ENCODE assay signal across 25 cellular contexts in the genomic region with DNA sequence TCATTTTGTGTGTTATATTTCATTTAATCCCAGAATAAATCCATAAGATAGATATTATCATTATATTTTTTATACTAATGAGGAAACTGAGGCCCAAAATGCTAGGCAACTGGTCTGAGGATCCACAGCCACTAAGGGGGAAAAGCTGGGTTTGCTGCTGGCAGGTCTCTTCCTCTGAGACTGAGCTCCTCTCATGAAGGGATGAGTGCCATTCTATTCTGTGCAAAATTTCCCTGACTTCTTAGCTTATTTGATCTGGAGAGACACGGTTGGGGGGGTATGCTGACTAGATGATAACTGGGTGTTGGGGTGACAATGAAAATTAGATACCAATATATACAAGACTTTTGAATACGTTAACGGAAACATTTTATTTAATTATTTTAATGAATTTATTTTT. TPM values are rescaled to one million over a fixed set of nuclear protein-coding genes. Genes with fewer than 3 reads are reported as not detected.
A peak's percentile ranks its signal among the peaks of the same experiment; 100 is the strongest.
DNase-seq lines count a peak whose midpoint lies in the region; ATAC-seq, FAIRE-seq and TF ChIP-seq lines count a peak whose summit lies in the region.
"Had no signal": no experiment of that assay in that cellular context is flagged by ENCODE, and none has a peak within 500 bp of the region (broad histone marks: within the 10 kb centered on the region; RNA-seq: fewer than 3 reads in every experiment).

No MANE protein-coding gene starts in this region.

- POLR2A ChIA-PET in activated CD4-positive, alpha-beta memory T cell treated with anti-CD3 and anti-CD28 coated beads for 36 hours (lab: Charles Lee): no interaction called here
- POLR2A ChIA-PET in HEK293T (lab: Yijun Ruan, JAX): no interaction called here

- DNase-seq in activated naive CD8-positive, alpha-beta T cell treated with anti-CD3 and anti-CD28 coated beads for 36 hours: no peak
- no peak for DNase-seq in GM12892 (ENCODE audit: insufficient read length)
- DNase-seq in activated CD4-positive, alpha-beta memory T cell treated with anti-CD3 and anti-CD28 coated beads for 36 hours: no peak
- DNase-seq in stimulated activated naive CD8-positive, alpha-beta T cell treated with anti-CD3 and anti-CD28 coated beads, Interleukin-15, amount 100 ng/mL, for 72 hours: no peak
- DNase-seq in HEK293T (ENCODE audit: extremely low spot score): no peak
- no peak for DNase-seq in T-helper 2 cell
- DNase-seq: anterior cingulate cortex; central memory CD4-positive, alpha-beta T cell; DMS79 treated with DMSO at 0.1 percent for 48 hours; foreskin keratinocyte; left ventricle myocardium superior; MV-4-11; NCI-H187; NCI-H774; PC-9; psoas muscle; SJCRH30; stimulated activated CD4-positive, alpha-beta T cell treated with anti-CD3 and anti-CD28 coated beads, Interleukin-2, amount 100 ng/mL, for 24 hours; stomach; trophoblast cell had no signal

- peaks cover 96% of the 10 kb centered on the region for H3K4me1 Mint-ChIP-seq in activated naive CD8-positive, alpha-beta T cell (ENCODE audit: low read depth)
- peaks cover 84% of the 10 kb centered on the region for H3K4me1 Mint-ChIP-seq in activated naive CD8-positive, alpha-beta T cell treated with anti-CD3 and anti-CD28 coated beads for 36 hours
- H3K4me1 Mint-ChIP-seq in activated CD4-positive, alpha-beta memory T cell treated with anti-CD3 and anti-CD28 coated beads for 36 hours (ENCODE audit: low read depth): peaks cover 91% of the 10 kb centered on the region
- peaks cover 87% of the 10 kb centered on the region for H3K4me1 Mint-ChIP-seq in stimulated activated naive CD8-positive, alpha-beta T cell treated with anti-CD3 and anti-CD28 coated beads, Interleukin-15, amount 100 ng/mL, for 72 hours

- peaks cover 2% of the 10 kb centered on the region for H3K36me3 Mint-ChIP-seq in activated naive CD8-positive, alpha-beta T cell
- peaks cover 18% of the 10 kb centered on the region for H3K36me3 Mint-ChIP-seq in activated naive CD8-positive, alpha-beta T cell treated with anti-CD3 and anti-CD28 coated beads for 36 hours
- peaks cover 8% of the 10 kb centered on the region for H3K36me3 Mint-ChIP-seq in activated CD4-positive, alpha-beta memory T cell treated with anti-CD3 and anti-CD28 coated beads for 36 hours

- H3K27me3 Mint-ChIP-seq in activated naive CD8-positive, alpha-beta T cell: no peaks in the 10 kb centered on the region
- no peaks in the 10 kb centered on the region for H3K27me3 Mint-ChIP-seq in activated naive CD8-positive, alpha-beta T cell treated with anti-CD3 and anti-CD28 coated beads for 36 hours
- H3K27me3 Mint-ChIP-seq in activated CD4-positive, alpha-beta memory T cell treated with anti-CD3 and anti-CD28 coated beads for 36 hours: no peaks in the 10 kb centered on the region
- H3K27me3 Mint-ChIP-seq in stimulated activated naive CD8-positive, alpha-beta T cell treated with anti-CD3 and anti-CD28 coated beads, Interleukin-15, amount 100 ng/mL, for 72 hours: no peaks in the 10 kb centered on the region

- H3K27ac Mint-ChIP-seq in activated naive CD8-positive, alpha-beta T cell: peak overlapping the region; percentile 74
- H3K27ac Mint-ChIP-seq in activated naive CD8-positive, alpha-beta T cell treated with anti-CD3 and anti-CD28 coated beads for 36 hours: no peak overlapping the region
- peak overlapping the region; percentile 58 for H3K27ac Mint-ChIP-seq in activated CD4-positive, alpha-beta memory T cell treated with anti-CD3 and anti-CD28 coated beads for 36 hours
- H3K27ac Mint-ChIP-seq in stimulated activated naive CD8-positive, alpha-beta T cell treated with anti-CD3 and anti-CD28 coated beads, Interleukin-15, amount 100 ng/mL, for 72 hours: peak overlapping the region in 1 of 2 donors; percentile 60

- intact Hi-C loops in activated CD4-positive, alpha-beta memory T cell treated with anti-CD3 and anti-CD28 coated beads for 36 hours (cut with micrococcal nuclease): loop anchor here (5.0 kb wide), 1 partner anchor 514 kb away; no protein-coding TSS in a partner anchor

- CTCF ChIA-PET in activated CD4-positive, alpha-beta memory T cell treated with anti-CD3 and anti-CD28 coated beads for 36 hours (lab: Charles Lee): interaction anchor here (0.9 to 1.6 kb wide), 2 partner anchors 20 to 162 kb away, joined by 3 to 4 read pairs; no protein-coding TSS in a partner anchor
- CTCF ChIA-PET in HEK293T (lab: Yijun Ruan, JAX): no interaction called here

- no peak for TF ChIP-seq POLR2A in GM12892 (IDR thresholded peaks at IDR 0.05; ENCODE audit: low read depth, low read length)

- H3K4me3 Mint-ChIP-seq in activated naive CD8-positive, alpha-beta T cell: no peak overlapping the region
- H3K4me3 Mint-ChIP-seq in activated naive CD8-positive, alpha-beta T cell treated with anti-CD3 and anti-CD28 coated beads for 36 hours: no peak overlapping the region
- peak overlapping the region; percentile 25 for H3K4me3 Mint-ChIP-seq in activated CD4-positive, alpha-beta memory T cell treated with anti-CD3 and anti-CD28 coated beads for 36 hours
- peak overlapping the region; percentile 53 to 62 for H3K4me3 Mint-ChIP-seq in stimulated activated naive CD8-positive, alpha-beta T cell treated with anti-CD3 and anti-CD28 coated beads, Interleukin-15, amount 100 ng/mL, for 72 hours

- ATAC-seq in stimulated activated naive CD8-positive, alpha-beta T cell treated with anti-CD3 and anti-CD28 coated beads, Interleukin-15, amount 100 ng/mL, for 72 hours: no peak
- no peak for ATAC-seq in HG03135 (IDR thresholded peaks at IDR 0.05; ENCODE audit: unreplicated experiment)
- ATAC-seq: foreskin keratinocyte, K562, left ventricle myocardium superior, psoas muscle had no signal

- FAIRE-seq in GM12892 (lab: Jason Lieb, UNC): peak; percentile 36
- FAIRE-seq: K562 had no signal

- no peaks in the 10 kb centered on the region for H3K9me3 Mint-ChIP-seq in activated naive CD8-positive, alpha-beta T cell (ENCODE audit: low read depth)
- H3K9me3 Mint-ChIP-seq in activated naive CD8-positive, alpha-beta T cell treated with anti-CD3 and anti-CD28 coated beads for 36 hours: no peaks in the 10 kb centered on the region
- no peaks in the 10 kb centered on the region for H3K9me3 Mint-ChIP-seq in activated CD4-positive, alpha-beta memory T cell treated with anti-CD3 and anti-CD28 coated beads for 36 hours
- no peaks in the 10 kb centered on the region for H3K9me3 Mint-ChIP-seq in stimulated activated naive CD8-positive, alpha-beta T cell treated with anti-CD3 and anti-CD28 coated beads, Interleukin-15, amount 100 ng/mL, for 72 hours

TF ChIP-seq in HEK293T, 16 proteins besides CTCF, POLR2A, EP300 and RAD21:
- TF ChIP-seq ARNT (IDR thresholded peaks at IDR 0.05): no peak
- no peak for TF ChIP-seq TARDBP (IDR thresholded peaks at IDR 0.05)
- no peak for TF ChIP-seq NFRKB (IDR thresholded peaks at IDR 0.05)
- TF ChIP-seq HDGF (IDR thresholded peaks at IDR 0.05; ENCODE audit: borderline replicate concordance): no peak
- TF ChIP-seq SP1 (IDR thresholded peaks at IDR 0.05): no peak
- TF ChIP-seq L3MBTL2 (conservative IDR thresholded peaks at IDR 0.05): no peak
- no peak for TF ChIP-seq BHLHE40 (IDR thresholded peaks at IDR 0.05; ENCODE audit: borderline replicate concordance)
- no peak for TF ChIP-seq ELF4 (IDR thresholded peaks at IDR 0.05)
- TF ChIP-seq SUZ12 (IDR thresholded peaks at IDR 0.05): no peak
- no peak for TF ChIP-seq FOXM1 (IDR thresholded peaks at IDR 0.05; ENCODE audit: borderline replicate concordance)
- no peak for TF ChIP-seq ZNF384 (IDR thresholded peaks at IDR 0.05)
- TF ChIP-seq CTBP1 (IDR thresholded peaks at IDR 0.05; ENCODE audit: borderline replicate concordance): no peak
- TF ChIP-seq LEF1 (IDR thresholded peaks at IDR 0.05; ENCODE audit: borderline replicate concordance): no peak
- TF ChIP-seq, protein P1, sequence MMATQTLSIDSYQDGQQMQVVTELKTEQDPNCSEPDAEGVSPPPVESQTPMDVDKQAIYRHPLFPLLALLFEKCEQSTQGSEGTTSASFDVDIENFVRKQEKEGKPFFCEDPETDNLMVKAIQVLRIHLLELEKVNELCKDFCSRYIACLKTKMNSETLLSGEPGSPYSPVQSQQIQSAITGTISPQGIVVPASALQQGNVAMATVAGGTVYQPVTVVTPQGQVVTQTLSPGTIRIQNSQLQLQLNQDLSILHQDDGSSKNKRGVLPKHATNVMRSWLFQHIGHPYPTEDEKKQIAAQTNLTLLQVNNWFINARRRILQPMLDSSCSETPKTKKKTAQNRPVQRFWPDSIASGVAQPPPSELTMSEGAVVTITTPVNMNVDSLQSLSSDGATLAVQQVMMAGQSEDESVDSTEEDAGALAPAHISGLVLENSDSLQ (IDR thresholded peaks at IDR 0.05): no peak
- no peak for TF ChIP-seq FOXK2 (IDR thresholded peaks at IDR 0.05)
- no peak for TF ChIP-seq FOXA1 (IDR thresholded peaks at IDR 0.05)

RNA-seq across cellular contexts. Expression of a gene that starts 1.9 kb away (rescaled TPM):
- total RNA-seq in activated naive CD8-positive, alpha-beta T cell treated with anti-CD3 and anti-CD28 coated beads for 36 hours: 1 to 10 TPM; 7.5 to 8.5 TPM
- 273 TPM for polyA plus RNA-seq in GM12892 (2012; ENCODE audit: missing spikeins)
- 10 to 100 TPM; 11.7 to 14.4 TPM for total RNA-seq in activated CD4-positive, alpha-beta memory T cell treated with anti-CD3 and anti-CD28 coated beads for 36 hours
- total RNA-seq: epithelial cell of proximal tubule, hepatocyte, K562, left ventricle myocardium superior, PC-9, psoas muscle, SJCRH30 had no signal

RNA-seq across cellular contexts. Expression of a gene that starts 44.9 kb away (rescaled TPM):
- 1 to 10 TPM; 3.4 to 4.5 TPM for total RNA-seq in activated naive CD8-positive, alpha-beta T cell treated with anti-CD3 and anti-CD28 coated beads for 36 hours
- polyA plus RNA-seq in GM12892 (2012; ENCODE audit: missing spikeins): 5.0 TPM
- total RNA-seq in activated CD4-positive, alpha-beta memory T cell treated with anti-CD3 and anti-CD28 coated beads for 36 hours: 1 to 10 TPM; 3.3 to 4.4 TPM

Comparison
In these comparisons a context has a peak if more than half of its experiments do, and no peak if none do; other contexts are left out.
1. H3K4me3 Mint-ChIP-seq: peak in activated CD4-positive, alpha-beta memory T cell treated with anti-CD3 and anti-CD28 coated beads for 36 hours (single experiment) and stimulated activated naive CD8-positive, alpha-beta T cell treated with anti-CD3 and anti-CD28 coated beads, Interleukin-15, amount 100 ng/mL, for 72 hours (2 of 2); none in activated naive CD8-positive, alpha-beta T cell (single experiment) and activated naive CD8-positive, alpha-beta T cell treated with anti-CD3 and anti-CD28 coated beads for 36 hours (single experiment).